Comparison of ENCODE assay signal across 28 cellular contexts in genomic region chr20:58454460-58454859, GRCh38.
DNase-seq lines count a peak whose midpoint lies in the region; ATAC-seq, FAIRE-seq and TF ChIP-seq lines count a peak whose summit lies in the region.
"Had no signal": no experiment of that assay in that cellular context is flagged by ENCODE, and none has a peak within 500 bp of the region (broad histone marks: within the 10 kb centered on the region; RNA-seq: fewer than 3 reads in every experiment).

No MANE protein-coding gene starts in this region.

- peaks cover 43% of the 10 kb centered on the region for H3K36me3 Mint-ChIP-seq in stimulated activated memory B cell treated with anti-CD40 and anti-IgM and Interleukin-4, amounts not matched to agents 10 μg/mL and 1 μg/mL and 100 μg/mL, for 72 hours

- H3K9me3 Mint-ChIP-seq in stimulated activated memory B cell treated with anti-CD40 and anti-IgM and Interleukin-4, amounts not matched to agents 10 μg/mL and 1 μg/mL and 100 μg/mL, for 72 hours = peaks cover 10% of the 10 kb centered on the region

- ATAC-seq in HepG2 = no peak
- ATAC-seq in right lobe of liver = no peak
- ATAC-seq in K562 = no peak
- no peak for ATAC-seq in stimulated activated memory B cell treated with anti-CD40 and anti-IgM and Interleukin-4, amounts not matched to agents 10 μg/mL and 1 μg/mL and 100 μg/mL, for 72 hours
- no peak for ATAC-seq in HG03439 (IDR thresholded peaks at IDR 0.05; ENCODE audit: unreplicated experiment)
- ATAC-seq: GM12878 had no signal

- H3K27ac ChIP-seq in HepG2 (ENCODE audit: extremely low read length, insufficient read depth, low read length) (no peak overlapping the region), right lobe of liver (no peak overlapping the region), K562 (ENCODE audit: extremely low read depth, low read depth, low read length) (no peak overlapping the region)
- H3K27ac ChIP-seq: BLaER1 had no signal

- no peak overlapping the region for H3K4me3 Mint-ChIP-seq in stimulated activated memory B cell treated with anti-CD40 and anti-IgM and Interleukin-4, amounts not matched to agents 10 μg/mL and 1 μg/mL and 100 μg/mL, for 72 hours
- H3K4me3 Mint-ChIP-seq: CD14-positive monocyte; CD4-positive, alpha-beta memory T cell; CD4-positive, CD25-positive, alpha-beta regulatory T cell; CD8-positive, alpha-beta memory T cell had no signal

- BruUV-seq in HepG2 (replicated peaks; lab: Mats Ljungman, UMichigan) (no TSS peak), K562 (replicated peaks; lab: Mats Ljungman, UMichigan) (no TSS peak)

- TF ChIP-seq EP300 in HepG2 (IDR thresholded peaks at IDR 0.05; ENCODE audit: low read depth in 2 of 2, low read length in 2 of 2) (no peak), HepG2 (CRISPR knock-in tag; IDR thresholded peaks at IDR 0.05; ENCODE audit: borderline replicate concordance) (no peak), K562 (IDR thresholded peaks at IDR 0.05; ENCODE audit: low read length) (no peak)

- no peak overlapping the region for H3K4me3 ChIP-seq in HepG2 (replicated peaks in 1 of 3; ENCODE audit: insufficient read depth in 1 of 3, low read depth in 2 of 3, low read length in 3 of 3)
- H3K4me3 ChIP-seq in right lobe of liver = no peak overlapping the region
- H3K4me3 ChIP-seq in K562 = no peak overlapping the region
- H3K4me3 ChIP-seq: BLaER1, GM12878 had no signal

- intact Hi-C loops in HepG2 (cut with micrococcal nuclease; ENCODE audit: unreplicated experiment) (no loop called here), right lobe of liver (cut with DNase I) (loop anchor here in 1 of 2 donors (10.0 kb wide), 1 partner anchor 210 kb away; no protein-coding TSS in a partner anchor), K562 (cut with micrococcal nuclease) (no loop called here)

- no peak for TF ChIP-seq RAD21 in HepG2 (CRISPR knock-in tag; IDR thresholded peaks at IDR 0.05)
- no peak for TF ChIP-seq RAD21 in K562 (CRISPR knock-in tag; conservative IDR thresholded peaks at IDR 0.05 in 1 of 2, IDR thresholded peaks at IDR 0.05 in 1 of 2)

- H3K27me3 ChIP-seq in HepG2 (ENCODE audit: control insufficient read depth in 1 of 2, insufficient read depth in 2 of 2, low read length in 2 of 2) (no peaks in the 10 kb centered on the region), right lobe of liver (no peaks in the 10 kb centered on the region), K562 (ENCODE audit: control insufficient read depth in 2 of 2, insufficient read depth in 2 of 2, low read length in 2 of 2) (no peaks in the 10 kb centered on the region)
- H3K27me3 ChIP-seq: BE2C, BLaER1 had no signal

- H2AFZ ChIP-seq in HepG2 (ENCODE audit: low read length) (no peak overlapping the region), K562 (ENCODE audit: low read depth, low read length) (no peak overlapping the region)

- H3K27me3 Mint-ChIP-seq in stimulated activated memory B cell treated with anti-CD40 and anti-IgM and Interleukin-4, amounts not matched to agents 10 μg/mL and 1 μg/mL and 100 μg/mL, for 72 hours = no peaks in the 10 kb centered on the region
- H3K27me3 Mint-ChIP-seq: CD4-positive, alpha-beta memory T cell; CD4-positive, CD25-positive, alpha-beta regulatory T cell had no signal

- DNase-seq in HepG2 (ENCODE audit: low spot score) (no peak), right lobe of liver (no peak), K562 (ENCODE audit: extremely low read depth in 1 of 4, low spot score in 3 of 4) (no peak), middle frontal gyrus (ENCODE audit: extremely low spot score, low spot score) (no peak)
- no peak for DNase-seq in activated CD4-positive, CD25-positive, alpha-beta regulatory T cell (lab: John Stamatoyannopoulos, UW)
- DNase-seq: 8988T; ACHN; BE2C; C1 segment of cervical spinal cord; CD4-positive, alpha-beta memory T cell; CD4-positive, CD25-positive, alpha-beta regulatory T cell; CD8-positive, alpha-beta memory T cell; COR-L47; DMS 273 treated with DMSO at 0.1 percent for 48 hours; DMS153; DMS53; DMS79; DND-41; EL; GDM1 had no signal

- TF ChIP-seq CTCF in HepG2 (CRISPR knock-in tag; IDR thresholded peaks at IDR 0.05) = no peak
- TF ChIP-seq CTCF in right lobe of liver (IDR thresholded peaks at IDR 0.05) = no peak
- no peak for TF ChIP-seq CTCF in K562 (IDR thresholded peaks at IDR 0.05 in 2 of 3, conservative IDR thresholded peaks at IDR 0.05 in 1 of 3; ENCODE audit: insufficient read depth in 2 of 3, low read depth in 1 of 3, low read length in 3 of 3)

- no peaks in the 10 kb centered on the region for H4K20me1 ChIP-seq in HepG2 (ENCODE audit: insufficient read depth, low read length)
- no peaks in the 10 kb centered on the region for H4K20me1 ChIP-seq in K562 (replicated peaks; ENCODE audit: control insufficient read depth, insufficient read depth, low read length)

- CTCF ChIA-PET in HepG2 (lab: Yijun Ruan, JAX; ENCODE audit: low intra/inter-chr PET ratio, low total read pairs) = no interaction called here
- CTCF ChIA-PET in K562 (lab: Yijun Ruan, JAX; ENCODE audit: low intra/inter-chr PET ratio) = no interaction called here

- H3K4me2 ChIP-seq in HepG2 (ENCODE audit: low read depth, low read length) (no peak overlapping the region), K562 (ENCODE audit: insufficient read depth, low read length) (no peak overlapping the region)
- H3K4me2 ChIP-seq: BLaER1 had no signal

- TF ChIP-seq POLR2A in HepG2 (IDR thresholded peaks at IDR 0.05; ENCODE audit: insufficient read depth in 1 of 2, low read depth in 2 of 2, low read length in 2 of 2) (no peak), right lobe of liver (IDR thresholded peaks at IDR 0.05) (no peak), K562 (conservative IDR thresholded peaks at IDR 0.05) (no peak)

- FAIRE-seq in HepG2 (lab: Jason Lieb, UNC) (no peak), K562 (lab: Jason Lieb, UNC) (no peak)
- FAIRE-seq: A204.1, GM12878, GM12892, GM18507 had no signal

- H3K36me3 ChIP-seq in HepG2 (replicated peaks in 1 of 2; ENCODE audit: control insufficient read depth in 1 of 2, insufficient read depth in 2 of 2, low read length in 2 of 2) (no peaks in the 10 kb centered on the region), right lobe of liver (no peaks in the 10 kb centered on the region), K562 (ENCODE audit: control insufficient read depth, insufficient read depth, low read length) (peaks cover 7% of the 10 kb centered on the region; the same call in 1 of the 3 replicates)

- H3K9ac ChIP-seq in HepG2 (ENCODE audit: insufficient read depth, low read depth, low read length) = no peak overlapping the region
- no peak overlapping the region for H3K9ac ChIP-seq in K562 (ENCODE audit: insufficient read depth in 1 of 2, low read depth in 2 of 2, low read length in 2 of 2)
- H3K9ac ChIP-seq: BLaER1 had no signal

- H3K4me1 ChIP-seq in HepG2 (ENCODE audit: insufficient read depth, low read length) (no peaks in the 10 kb centered on the region), right lobe of liver (no peaks in the 10 kb centered on the region), K562 (replicated peaks in 1 of 2; ENCODE audit: control insufficient read depth in 2 of 2, insufficient read depth in 2 of 2, low read length in 2 of 2) (no peaks in the 10 kb centered on the region)

- in situ Hi-C loops in HepG2 (cut with HindIII; ENCODE audit: extremely low pct_ligation_motif_present, low pct_unique_long_range_greater_than_20kb) = no loop called here
- in situ Hi-C loops in K562 (cut with MboI) = no loop called here

- H3K4me1 Mint-ChIP-seq in stimulated activated memory B cell treated with anti-CD40 and anti-IgM and Interleukin-4, amounts not matched to agents 10 μg/mL and 1 μg/mL and 100 μg/mL, for 72 hours = peaks cover 71% of the 10 kb centered on the region
- H3K4me1 Mint-ChIP-seq: CD14-positive monocyte had no signal

- H3K79me2 ChIP-seq in HepG2 (ENCODE audit: insufficient read depth, low read length) = no peaks in the 10 kb centered on the region
- no peaks in the 10 kb centered on the region for H3K79me2 ChIP-seq in K562 (ENCODE audit: control insufficient read depth, insufficient read depth, low read length)

- POLR2A ChIA-PET in HepG2 (lab: Yijun Ruan, JAX) = interaction anchor here (1.0 kb wide), 1 partner anchor 66 kb away, joined by 3 read pairs; the partner anchor contains the start of gene VAPB
- POLR2A ChIA-PET in K562 (lab: Yijun Ruan, JAX) = no interaction called here

- H3K9me3 ChIP-seq in HepG2 (ENCODE audit: low read length) = peaks cover 8% of the 10 kb centered on the region; the same call in 1 of the 2 replicates
- H3K9me3 ChIP-seq in right lobe of liver = no peaks in the 10 kb centered on the region
- no peaks in the 10 kb centered on the region for H3K9me3 ChIP-seq in K562 (replicated peaks; ENCODE audit: control insufficient read depth, insufficient read depth, low read depth, low read length)

- H3K27ac Mint-ChIP-seq in stimulated activated memory B cell treated with anti-CD40 and anti-IgM and Interleukin-4, amounts not matched to agents 10 μg/mL and 1 μg/mL and 100 μg/mL, for 72 hours = peak overlapping the region; percentile 3
- H3K27ac Mint-ChIP-seq: CD14-positive monocyte; CD8-positive, alpha-beta memory T cell had no signal

- H3K9me1 ChIP-seq in K562 (ENCODE audit: control insufficient read depth, insufficient read depth, low read length) = peaks cover 4% of the 10 kb centered on the region

TF ChIP-seq in HepG2, 621 proteins besides CTCF, POLR2A, EP300 and RAD21:
- TF ChIP-seq ZFP1 (CRISPR knock-in tag; IDR thresholded peaks at IDR 0.05) = peak; percentile 88; the same call in 1 of the 2 replicates
- no peak for TF ChIP-seq ZNF20 (CRISPR knock-in tag; IDR thresholded peaks at IDR 0.05)
TF ChIP-seq in HepG2: peak in this region for 1.

TF ChIP-seq in K562, 482 proteins besides CTCF, POLR2A, EP300 and RAD21:
- TF ChIP-seq BHLHE40 (IDR thresholded peaks at IDR 0.05; ENCODE audit: low read length) (no peak), ZFP1 (CRISPR knock-in tag; IDR thresholded peaks at IDR 0.05) (peak; percentile 81)

Comparison
In these comparisons a context has a peak if more than half of its experiments do, and no peak if none do; other contexts are left out.
1. Of the 241 proteins assayed by ChIP-seq in both HepG2 and K562: peak only in HepG2: none; only in K562: none; in both: ZFP1; in neither: 240.